In the genomic region with DNA sequence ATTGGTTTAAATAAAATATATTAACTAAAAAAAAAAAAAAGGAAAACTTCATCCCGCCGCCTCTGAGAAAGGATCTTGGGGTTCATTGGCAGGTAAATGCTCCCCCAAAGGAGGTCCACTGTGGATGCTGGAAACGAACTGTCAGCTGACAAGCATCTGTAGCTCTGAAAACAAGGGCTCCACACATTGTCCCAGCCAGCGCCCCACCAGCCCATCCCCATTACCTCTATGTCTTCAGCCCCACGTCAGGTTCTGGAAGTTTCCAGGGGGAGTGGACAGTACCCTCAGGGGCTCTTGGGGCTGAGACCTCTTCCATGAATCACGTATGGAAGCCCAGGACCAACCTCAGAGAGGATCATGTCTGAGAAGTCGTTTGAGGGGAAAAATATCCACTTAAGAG, we compare ENCODE assay signal across 8 cellular contexts.
A peak's percentile ranks its signal among the peaks of the same experiment; 100 is the strongest.
DNase-seq lines count a peak whose midpoint lies in the region; ATAC-seq, FAIRE-seq and TF ChIP-seq lines count a peak whose summit lies in the region.

No MANE protein-coding gene starts in this region.

- no TSS peak for BruUV-seq in Calu3 (replicated peaks; lab: Mats Ljungman, UMichigan)

- peaks cover 19% of the 10 kb centered on the region for H3K4me1 Mint-ChIP-seq in stimulated activated naive CD8-positive, alpha-beta T cell treated with anti-CD3 and anti-CD28 coated beads, Interleukin-15, Interleukin-2, amounts not matched to agents 100 ng/mL and 50 ng/mL, for 24 hours (ENCODE audit: low read depth)
- peaks cover 12 to 62% (median 40%) of the 10 kb centered on the region in 7 donors for H3K4me1 Mint-ChIP-seq in naive thymus-derived CD4-positive, alpha-beta T cell
- no peaks in the 10 kb centered on the region for H3K4me1 Mint-ChIP-seq in Calu3 (ENCODE audit: low read depth, unreplicated experiment)

- peaks cover 30 to 42% of the 10 kb centered on the region in 2 donors for H3K4me1 ChIP-seq in duodenal mucosa (ENCODE audit: control insufficient read depth in 1 of 2, insufficient read depth in 2 of 2, low read length in 2 of 2)
- peaks cover 10 to 17% of the 10 kb centered on the region in 2 donors for H3K4me1 ChIP-seq in naive thymus-derived CD4-positive, alpha-beta T cell (ENCODE audit: control insufficient read depth in 2 of 2, insufficient read depth in 2 of 2, low read length in 2 of 2)

- H3K4me3 Mint-ChIP-seq in stimulated activated naive CD8-positive, alpha-beta T cell treated with anti-CD3 and anti-CD28 coated beads, Interleukin-15, Interleukin-2, amounts not matched to agents 100 ng/mL and 50 ng/mL, for 24 hours: peak overlapping the region; percentile 79
- peak overlapping the region; percentile 73 to 92 (median 90) for H3K4me3 Mint-ChIP-seq in naive thymus-derived CD4-positive, alpha-beta T cell
- no peak overlapping the region for H3K4me3 Mint-ChIP-seq in Calu3 (ENCODE audit: low read depth, unreplicated experiment)

- H3K36me3 Mint-ChIP-seq in stimulated activated naive CD8-positive, alpha-beta T cell treated with anti-CD3 and anti-CD28 coated beads, Interleukin-15, Interleukin-2, amounts not matched to agents 100 ng/mL and 50 ng/mL, for 24 hours (ENCODE audit: low read depth): no peaks in the 10 kb centered on the region
- no peaks in the 10 kb centered on the region for H3K36me3 Mint-ChIP-seq in naive thymus-derived CD4-positive, alpha-beta T cell
- peaks cover 6% of the 10 kb centered on the region for H3K36me3 Mint-ChIP-seq in Calu3 (ENCODE audit: insufficient read depth, unreplicated experiment)

- ATAC-seq in stimulated activated naive CD8-positive, alpha-beta T cell treated with anti-CD3 and anti-CD28 coated beads, Interleukin-15, Interleukin-2, amounts not matched to agents 100 U/mL and 50 U/mL, for 24 hours: no peak
- no peak for ATAC-seq in naive thymus-derived CD4-positive, alpha-beta T cell

- H3K27me3 ChIP-seq in duodenal mucosa (ENCODE audit: control insufficient read depth in 1 of 2, insufficient read depth in 2 of 2, low read length in 2 of 2) (no peaks in the 10 kb centered on the region), H7 (ENCODE audit: control insufficient read depth, insufficient read depth, low read length) (peaks cover 25% of the 10 kb centered on the region)
- H3K27me3 ChIP-seq in naive thymus-derived CD4-positive, alpha-beta T cell (ENCODE audit: control insufficient read depth in 2 of 2, insufficient read depth in 2 of 2, low read length in 2 of 2): no peaks in the 10 kb centered on the region

- DNase-seq in stimulated activated naive CD8-positive, alpha-beta T cell treated with anti-CD3 and anti-CD28 coated beads, Interleukin-15, Interleukin-2, amounts not matched to agents 100 U/mL and 50 U/mL, for 24 hours: no peak
- no peak for DNase-seq in naive thymus-derived CD4-positive, alpha-beta T cell
- no peak for DNase-seq in H7
- no peak for DNase-seq in GM19239 (ENCODE audit: insufficient read length, low spot score)
- DNase-seq in Calu3: no peak
- DNase-seq in activated CD4-positive, alpha-beta T cell treated with anti-CD3 and anti-CD28 coated beads for 4 hours: no peak

- H3K9me3 ChIP-seq in duodenal mucosa (ENCODE audit: control insufficient read depth in 1 of 2, low read length in 2 of 2): no peaks in the 10 kb centered on the region
- H3K9me3 ChIP-seq in naive thymus-derived CD4-positive, alpha-beta T cell (ENCODE audit: control insufficient read depth in 2 of 3, low read length in 3 of 3): no peaks in the 10 kb centered on the region

- no peaks in the 10 kb centered on the region for H3K27me3 Mint-ChIP-seq in stimulated activated naive CD8-positive, alpha-beta T cell treated with anti-CD3 and anti-CD28 coated beads, Interleukin-15, Interleukin-2, amounts not matched to agents 100 ng/mL and 50 ng/mL, for 24 hours
- peaks cover 0 to 6% (median 0%) of the 10 kb centered on the region in 5 donors for H3K27me3 Mint-ChIP-seq in naive thymus-derived CD4-positive, alpha-beta T cell
- H3K27me3 Mint-ChIP-seq in Calu3 (ENCODE audit: unreplicated experiment): no peaks in the 10 kb centered on the region

- peak overlapping the region; percentile 59 for H3K27ac ChIP-seq in duodenal mucosa (ENCODE audit: low read depth, low read length)
- peak overlapping the region; percentile 76 for H3K27ac ChIP-seq in naive thymus-derived CD4-positive, alpha-beta T cell (ENCODE audit: low read depth, low read length)

- no peaks in the 10 kb centered on the region for H3K9me3 Mint-ChIP-seq in stimulated activated naive CD8-positive, alpha-beta T cell treated with anti-CD3 and anti-CD28 coated beads, Interleukin-15, Interleukin-2, amounts not matched to agents 100 ng/mL and 50 ng/mL, for 24 hours
- no peaks in the 10 kb centered on the region for H3K9me3 Mint-ChIP-seq in naive thymus-derived CD4-positive, alpha-beta T cell
- no peaks in the 10 kb centered on the region for H3K9me3 Mint-ChIP-seq in Calu3 (ENCODE audit: low read depth, unreplicated experiment)

- H3K36me3 ChIP-seq in duodenal mucosa (ENCODE audit: control insufficient read depth in 1 of 2, insufficient read depth in 2 of 2, low read length in 2 of 2) (no peaks in the 10 kb centered on the region), H7 (replicated peaks; ENCODE audit: control insufficient read depth, insufficient read depth, low read length) (no peaks in the 10 kb centered on the region)
- H3K36me3 ChIP-seq in naive thymus-derived CD4-positive, alpha-beta T cell (ENCODE audit: control insufficient read depth in 2 of 3, insufficient read depth in 3 of 3, low read length in 3 of 3): no peaks in the 10 kb centered on the region

- POLR2A ChIA-PET in naive thymus-derived CD4-positive, alpha-beta T cell (lab: Charles Lee): interaction anchor here (0.5 to 6.5 kb wide), 9 partner anchors 6 to 672 kb away, joined by 3 to 81 read pairs (median 8); no protein-coding TSS in a partner anchor

- H3K4me3 ChIP-seq in duodenal mucosa (ENCODE audit: low read depth in 1 of 2, low read length in 2 of 2) (peak overlapping the region; percentile 73 to 77), H7 (ENCODE audit: insufficient read depth, low read depth, low read length) (no peak overlapping the region)
- no peak overlapping the region for H3K4me3 ChIP-seq in naive thymus-derived CD4-positive, alpha-beta T cell (ENCODE audit: low read length)

- H3K9ac ChIP-seq in duodenal mucosa (ENCODE audit: low read depth in 1 of 2, low read length in 2 of 2): peak overlapping the region; percentile 94

- peak overlapping the region; percentile 79 for H3K27ac Mint-ChIP-seq in stimulated activated naive CD8-positive, alpha-beta T cell treated with anti-CD3 and anti-CD28 coated beads, Interleukin-15, Interleukin-2, amounts not matched to agents 100 ng/mL and 50 ng/mL, for 24 hours
- H3K27ac Mint-ChIP-seq in naive thymus-derived CD4-positive, alpha-beta T cell: peak overlapping the region; percentile 78 to 96 (median 94)
- H3K27ac Mint-ChIP-seq in Calu3 (ENCODE audit: unreplicated experiment): no peak overlapping the region

- intact Hi-C loops in naive thymus-derived CD4-positive, alpha-beta T cell (cut with micrococcal nuclease): no loop called here
- intact Hi-C loops in Calu3 (cut with micrococcal nuclease; ENCODE audit: unreplicated experiment): no loop called here

- FAIRE-seq in GM19239 (lab: Jason Lieb, UNC): no peak

- CTCF ChIA-PET in naive thymus-derived CD4-positive, alpha-beta T cell (lab: Charles Lee): interaction anchor here (1.6 kb wide), 1 partner anchor 30 kb away, joined by 4 read pairs; no protein-coding TSS in a partner anchor
- CTCF ChIA-PET in Calu3 (lab: Charles Lee): interaction anchor here (0.6 kb wide), 1 partner anchor 108 kb away, joined by 11 read pairs; no protein-coding TSS in a partner anchor

- no peak for TF ChIP-seq CTCF in Calu3 (IDR thresholded peaks at IDR 0.05; ENCODE audit: unreplicated experiment)

Comparison
In these comparisons a context has a peak if more than half of its experiments do, and no peak if none do; other contexts are left out.
1. H3K4me3 ChIP-seq: peak in duodenal mucosa (2 of 2); none in naive thymus-derived CD4-positive, alpha-beta T cell (single experiment) and H7 (single experiment).